ENCODE assay signal across 1 cellular context in genomic region chr6:7502743-7503142, GRCh38.
TF ChIP-seq lines count a peak whose summit lies in the region.

No MANE protein-coding gene starts in this region.

TF ChIP-seq in IMR-90, 13 proteins besides CTCF, POLR2A, EP300 and RAD21 (continued from another document):
- TF ChIP-seq USF2 (IDR thresholded peaks at IDR 0.05; ENCODE audit: low read depth, low read length) (no peak), RCOR1 (IDR thresholded peaks at IDR 0.05; ENCODE audit: insufficient replicate concordance, low read length) (no peak)
TF ChIP-seq in IMR-90: peak in this region for 0.
